ENCODE assay signal across 10 cellular contexts in the genomic region with DNA sequence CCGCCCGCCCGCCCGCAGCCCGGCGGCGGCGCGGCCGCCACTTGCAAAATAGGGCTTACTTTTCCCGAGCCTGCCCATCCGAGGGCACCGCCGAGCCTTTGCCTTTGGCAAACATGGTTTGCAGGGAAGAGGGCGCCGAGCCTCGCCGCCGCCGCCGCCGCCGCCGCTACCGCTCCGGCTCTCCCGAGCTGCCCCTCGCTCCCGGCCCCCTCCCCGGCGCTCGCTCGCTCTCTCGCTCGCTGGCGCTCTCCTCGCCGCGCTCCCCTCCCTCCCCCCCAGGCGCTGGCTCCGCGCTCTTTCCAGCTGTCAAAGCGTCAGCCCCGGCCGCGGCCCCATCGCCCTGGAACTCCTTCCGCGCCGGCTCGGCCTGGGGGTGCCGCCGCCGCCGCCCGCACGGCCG. TPM values are rescaled to one million over a fixed set of nuclear protein-coding genes. Genes with fewer than 3 reads are reported as not detected.
A peak's percentile ranks its signal among the peaks of the same experiment; 100 is the strongest.
DNase-seq lines count a peak whose midpoint lies in the region; ATAC-seq, FAIRE-seq and TF ChIP-seq lines count a peak whose summit lies in the region.
"Had no signal": no experiment of that assay in that cellular context is flagged by ENCODE, and none has a peak within 500 bp of the region (broad histone marks: within the 10 kb centered on the region; RNA-seq: fewer than 3 reads in every experiment).

No MANE protein-coding gene starts in this region.

- DNase-seq in Right ventricle myocardium superior (peak; percentile 54), Right ventricle myocardium inferior (ENCODE audit: missing footprints) (no peak), lower lobe of right lung (no peak), vagina (ENCODE audit: extremely low spot score in 2 of 2) (no peak), RCC 7860 (ENCODE audit: low spot score) (no peak), DMS114 treated with DMSO at 0.1 percent for 48 hours (lab: John Stamatoyannopoulos, UW; ENCODE audit: unreplicated experiment) (no peak)
- DNase-seq in activated T-cell treated with anti-CD3 and anti-CD28 coated beads, Interleukin-2, amount 50 U/mL, for 4 hours, result no peak

- H3K27ac ChIP-seq in lower lobe of right lung (peak overlapping the region; percentile 53), vagina (peak overlapping the region; percentile 97)

- peaks cover 58% of the 10 kb centered on the region for H3K4me1 ChIP-seq in lower lobe of right lung
- peaks cover 72% of the 10 kb centered on the region for H3K4me1 ChIP-seq in vagina

- peaks cover 13% of the 10 kb centered on the region for H3K36me3 ChIP-seq in lower lobe of right lung
- H3K36me3 ChIP-seq in vagina, result peaks cover 0 to 14% of the 10 kb centered on the region in 2 donors

- no peaks in the 10 kb centered on the region for H3K9me3 Mint-ChIP-seq in activated T-cell treated with anti-CD3 and anti-CD28 coated beads, Interleukin-2, amount 50 U/mL, for 4 hours
- H3K9me3 Mint-ChIP-seq: neural crest cell had no signal

- TF ChIP-seq CTCF in lower lobe of right lung (IDR thresholded peaks at IDR 0.05), result no peak
- TF ChIP-seq CTCF in vagina (IDR thresholded peaks at IDR 0.05), result no peak

- H3K4me3 Mint-ChIP-seq in activated T-cell treated with anti-CD3 and anti-CD28 coated beads, Interleukin-2, amount 50 U/mL, for 4 hours, result peak overlapping the region; percentile 54

- H3K4me1 Mint-ChIP-seq in activated T-cell treated with anti-CD3 and anti-CD28 coated beads, Interleukin-2, amount 50 U/mL, for 4 hours (ENCODE audit: low read depth), result peaks cover 62% of the 10 kb centered on the region

- FAIRE-seq in RCC 7860 (lab: Jason Lieb, UNC), result no peak

- no peaks in the 10 kb centered on the region for H3K27me3 Mint-ChIP-seq in activated T-cell treated with anti-CD3 and anti-CD28 coated beads, Interleukin-2, amount 50 U/mL, for 4 hours (ENCODE audit: low read depth)
- H3K27me3 Mint-ChIP-seq: activated naive CD8-positive, alpha-beta T cell had no signal

- no peaks in the 10 kb centered on the region for H3K9me3 ChIP-seq in lower lobe of right lung
- H3K9me3 ChIP-seq in vagina, result no peaks in the 10 kb centered on the region

- peaks cover 20% of the 10 kb centered on the region for H3K36me3 Mint-ChIP-seq in activated T-cell treated with anti-CD3 and anti-CD28 coated beads, Interleukin-2, amount 50 U/mL, for 4 hours (ENCODE audit: insufficient read depth)

- ATAC-seq in Right ventricle myocardium superior (ENCODE audit: poor library complexity) (no peak), Right ventricle myocardium inferior (no peak), lower lobe of right lung (no peak), HG03045 (IDR thresholded peaks at IDR 0.05; ENCODE audit: unreplicated experiment) (no peak)
- no peak for ATAC-seq in activated T-cell treated with anti-CD3 and anti-CD28 coated beads, Interleukin-2, amount 50 U/mL, for 4 hours

- intact Hi-C loops in Right ventricle myocardium superior (cut with DNase I), result loop anchor here (5.0 to 10.0 kb wide), 4 partner anchors 131 to 331 kb away; partner anchors contain the start of genes CYB5RL and MRPL37
- intact Hi-C loops in Right ventricle myocardium inferior (cut with DNase I), result loop anchor here (2.0 to 10.0 kb wide), 5 partner anchors 95 to 331 kb away; partner anchors contain the start of genes CYB5RL and MRPL37
- intact Hi-C loops in lower lobe of right lung (cut with DNase I), result loop anchor here (5.0 kb wide), 1 partner anchor 81 kb away; no protein-coding TSS in a partner anchor
- intact Hi-C loops in vagina (cut with DNase I), result loop anchor here (2.0 to 10.0 kb wide), 2 partner anchors 81 to 133 kb away; no protein-coding TSS in a partner anchor

- H3K4me3 ChIP-seq in lower lobe of right lung (peak overlapping the region; percentile 83), vagina (peak overlapping the region; percentile 79 to 98)

- H3K27me3 ChIP-seq in lower lobe of right lung (ENCODE audit: low read depth), result no peaks in the 10 kb centered on the region
- H3K27me3 ChIP-seq in vagina, result no peaks in the 10 kb centered on the region

- TF ChIP-seq POLR2A in vagina (IDR thresholded peaks at IDR 0.05), result no peak

RNA-seq across cellular contexts. Expression of gene SSBP3, which starts 0.3 kb away (rescaled TPM):
- total RNA-seq in Right ventricle myocardium superior (49.1 TPM), Right ventricle myocardium inferior (53.6 TPM), lower lobe of right lung (44.0 TPM), vagina (70.7 TPM)
- total RNA-seq in activated T-cell treated with anti-CD3 and anti-CD28 coated beads, Interleukin-2, amount 50 U/mL, for 4 hours, result 10 to 100 TPM; 36.2 to 39.1 (median 37.5) TPM
